ENCODE assay signal across 8 cellular contexts in the genomic region with DNA sequence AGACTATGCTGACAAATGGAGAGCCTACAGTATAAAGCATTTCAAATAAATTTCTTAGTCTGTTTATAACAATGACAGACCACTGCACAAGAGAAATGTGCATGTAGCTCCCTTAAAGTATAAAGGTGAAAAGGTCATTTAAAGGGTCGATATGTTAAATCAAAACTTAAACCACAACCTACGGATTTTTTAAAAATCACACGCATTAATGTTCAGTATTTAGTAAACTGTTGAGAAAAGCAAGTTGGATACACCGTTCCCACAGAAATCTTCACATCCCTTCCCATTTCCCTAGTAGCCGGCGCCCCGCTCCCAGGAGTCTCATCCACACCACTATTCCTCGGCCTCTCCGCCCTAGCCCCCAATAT. TPM values are rescaled to one million over a fixed set of nuclear protein-coding genes. Genes with fewer than 3 reads are reported as not detected.
DNase-seq lines count a peak whose midpoint lies in the region; TF ChIP-seq lines count a peak whose summit lies in the region.

No MANE protein-coding gene starts in this region.

- H3K9me3 Mint-ChIP-seq in activated naive CD4-positive, alpha-beta T cell treated with anti-CD3 and anti-CD28 coated beads, Interleukin-2, amount 10 ng/mL, durations not matched to agents 7 days and 5 days = no peaks in the 10 kb centered on the region

- no peak overlapping the region for H3K14ac ChIP-seq in mesenchymal stem cell (ENCODE audit: low read length in 2 of 2)

- DNase-seq in activated naive CD4-positive, alpha-beta T cell treated with anti-CD3 and anti-CD28 coated beads, Interleukin-2, amount 10 ng/mL, durations not matched to agents 7 days and 5 days = no peak
- no peak for DNase-seq in activated naive CD4-positive, alpha-beta T cell (lab: John Stamatoyannopoulos, UW)
- DNase-seq in caudate nucleus (lab: John Stamatoyannopoulos, UW) (no peak), mesenchymal stem cell (no peak), uterus (no peak)
- DNase-seq in stimulated activated CD4-positive, alpha-beta T cell treated with anti-CD3 and anti-CD28 coated beads, Interleukin-12 subunit alpha, Interleukin-12 subunit beta, amount 100 ng/mL, for 4 hours = no peak
- DNase-seq in NK-92 treated with Interleukin-12 subunit alpha and Interleukin-12 subunit beta, amount 100 ng/mL, for 24 hours (lab: John Stamatoyannopoulos, UW) = no peak
- no peak for DNase-seq in stimulated activated CD4-positive, alpha-beta T cell treated with anti-CD3 and anti-CD28 coated beads, Interleukin-4, amount 100 ng/mL, for 24 hours

- peak overlapping the region; percentile 40 for H2BK15ac ChIP-seq in mesenchymal stem cell (ENCODE audit: low read depth, poor library complexity, severe bottlenecking)

- H2BK120ac ChIP-seq in mesenchymal stem cell (ENCODE audit: low read depth, low read length) = no peak overlapping the region

- H3K27ac ChIP-seq in caudate nucleus (ENCODE audit: low read depth, low read length) (peak overlapping the region; percentile 96), mesenchymal stem cell (ENCODE audit: low read length, poor library complexity, severe bottlenecking) (peak overlapping the region; percentile 70), uterus (peak overlapping the region; percentile 80 to 83)

- H3K36me3 ChIP-seq in mesenchymal stem cell (ENCODE audit: control insufficient read depth in 1 of 2, insufficient read depth in 2 of 2, low read depth in 1 of 2, low read length in 2 of 2) (peaks cover 0 to 19% of the 10 kb centered on the region in 2 experiments), uterus (no peaks in the 10 kb centered on the region)

- no peak overlapping the region for H3K23ac ChIP-seq in mesenchymal stem cell (ENCODE audit: low read length in 2 of 2)

- H3K4me2 ChIP-seq in mesenchymal stem cell (ENCODE audit: low read length, poor library complexity, severe bottlenecking) = peak overlapping the region; percentile 92

- no peak for TF ChIP-seq POLR2A in uterus (IDR thresholded peaks at IDR 0.05)

- H3K36me3 Mint-ChIP-seq in activated naive CD4-positive, alpha-beta T cell treated with anti-CD3 and anti-CD28 coated beads, Interleukin-2, amount 10 ng/mL, durations not matched to agents 7 days and 5 days = peaks cover 6% of the 10 kb centered on the region

- peaks cover 43% of the 10 kb centered on the region for H3K4me1 Mint-ChIP-seq in activated naive CD4-positive, alpha-beta T cell treated with anti-CD3 and anti-CD28 coated beads, Interleukin-2, amount 10 ng/mL, durations not matched to agents 7 days and 5 days

- peaks cover 5% of the 10 kb centered on the region for H3K79me1 ChIP-seq in mesenchymal stem cell (replicated peaks; ENCODE audit: low read length, poor library complexity, severe bottlenecking)

- H3K4me3 Mint-ChIP-seq in activated naive CD4-positive, alpha-beta T cell treated with anti-CD3 and anti-CD28 coated beads, Interleukin-2, amount 10 ng/mL, durations not matched to agents 7 days and 5 days = peak overlapping the region; percentile 90

- no peak overlapping the region for H2BK12ac ChIP-seq in mesenchymal stem cell (ENCODE audit: low read length in 2 of 2)

- H3K27me3 Mint-ChIP-seq in activated naive CD4-positive, alpha-beta T cell treated with anti-CD3 and anti-CD28 coated beads, Interleukin-2, amount 10 ng/mL, durations not matched to agents 7 days and 5 days = no peaks in the 10 kb centered on the region

- peak overlapping the region; percentile 100 for H3K27ac Mint-ChIP-seq in activated naive CD4-positive, alpha-beta T cell treated with anti-CD3 and anti-CD28 coated beads, Interleukin-2, amount 10 ng/mL, durations not matched to agents 7 days and 5 days

- intact Hi-C loops in uterus (cut with DNase I; ENCODE audit: low total_unique reads) = no loop called here

- H3K4me1 ChIP-seq in mesenchymal stem cell (ENCODE audit: control insufficient read depth, insufficient read depth, low read depth, low read length) = peaks cover 2% of the 10 kb centered on the region
- peaks cover 0 to 7% of the 10 kb centered on the region in 2 donors for H3K4me1 ChIP-seq in uterus

- H3K9ac ChIP-seq in mesenchymal stem cell (ENCODE audit: low read length) = peak overlapping the region; percentile 98

- H2AK5ac ChIP-seq in mesenchymal stem cell (ENCODE audit: low read length, severe bottlenecking) = no peak overlapping the region

- H3K18ac ChIP-seq in mesenchymal stem cell (ENCODE audit: low read depth in 1 of 2, low read length in 2 of 2) = peak overlapping the region; percentile 91 to 100

- peak overlapping the region; percentile 30 for H2AFZ ChIP-seq in mesenchymal stem cell (ENCODE audit: low read depth, low read length)

- no peak overlapping the region for H4K91ac ChIP-seq in mesenchymal stem cell (ENCODE audit: low read length)

- 0% methylated on average over 8 of the region's 9 CpGs for WGBS in mesenchymal stem cell

- H2BK5ac ChIP-seq in mesenchymal stem cell (ENCODE audit: low read depth, low read length, poor library complexity, severe bottlenecking) = no peak overlapping the region

- peak overlapping the region; percentile 98 for H4K8ac ChIP-seq in mesenchymal stem cell (ENCODE audit: low read length)

- TF ChIP-seq CTCF in uterus (IDR thresholded peaks at IDR 0.05) = no peak

- CTCF ChIA-PET in activated naive CD4-positive, alpha-beta T cell treated with anti-CD3 and anti-CD28 coated beads, Interleukin-2, amount 10 ng/mL, durations not matched to agents 7 days and 5 days (lab: Charles Lee) = interaction anchor here (0.9 to 1.9 kb wide), 3 partner anchors 11 to 135 kb away, joined by 3 to 4 read pairs (median 3); no protein-coding TSS in a partner anchor

- H3K27me3 ChIP-seq in mesenchymal stem cell (ENCODE audit: control insufficient read depth in 1 of 2, insufficient read depth in 1 of 2, low read length in 2 of 2) (no peaks in the 10 kb centered on the region), uterus (no peaks in the 10 kb centered on the region)

- H3K4ac ChIP-seq in mesenchymal stem cell (ENCODE audit: low read depth in 1 of 2, low read length in 2 of 2) = peak overlapping the region in 1 of 2 experiments; percentile 67

- H3K9me3 ChIP-seq in mesenchymal stem cell (ENCODE audit: control insufficient read depth, low read length) (no peaks in the 10 kb centered on the region), uterus (no peaks in the 10 kb centered on the region)

- H3K4me3 ChIP-seq in mesenchymal stem cell (ENCODE audit: insufficient read depth in 1 of 2, low read depth in 1 of 2, low read length in 2 of 2) (peak overlapping the region; percentile 66 to 99), uterus (peak overlapping the region; percentile 52 to 58)

RNA-seq across cellular contexts. Expression of a gene that starts 0.6 kb away (rescaled TPM):
- 107 TPM for polyA plus RNA-seq in mesenchymal stem cell (2013, experiment 1 of 2)
- 106 TPM for polyA plus RNA-seq in mesenchymal stem cell (2013, experiment 2 of 2)
- total RNA-seq in uterus = 10 to 100 TPM; 20.2 to 57.7 (median 37.8) TPM

RNA-seq across cellular contexts. Expression of a gene that starts 2.1 kb away (rescaled TPM):
- 1.3 TPM for polyA plus RNA-seq in mesenchymal stem cell (2013, experiment 1 of 2)
- 1.5 TPM for polyA plus RNA-seq in mesenchymal stem cell (2013, experiment 2 of 2)
- total RNA-seq in uterus = 10 to 100 TPM in 1 of 4 donors, 1 to 10 TPM in 3; 6.9 to 25.7 (median 9.0) TPM

RNA-seq across cellular contexts. Expression of a gene that starts 49.8 kb away (rescaled TPM):
- 18.4 TPM for polyA plus RNA-seq in mesenchymal stem cell (2013, experiment 1 of 2)
- 19.2 TPM for polyA plus RNA-seq in mesenchymal stem cell (2013, experiment 2 of 2)
- 100 to 1,000 TPM in 1 of 4 donors, 10 to 100 TPM in 3; 39.1 to 243 (median 69.5) TPM for total RNA-seq in uterus
